ENCODE assay signal across 1 cellular context in genomic region chr12:83149987-83150386, GRCh38.
TF ChIP-seq lines count a peak whose summit lies in the region.

No MANE protein-coding gene starts in this region.

TF ChIP-seq in K562, 482 proteins besides CTCF, POLR2A, EP300 and RAD21 (continued from another document):
- TF ChIP-seq HMGXB4 (CRISPR knock-in tag; IDR thresholded peaks at IDR 0.05), result no peak
- no peak for TF ChIP-seq PYGO2 (tag; IDR thresholded peaks at IDR 0.05)
- TF ChIP-seq ELF1 (tag; IDR thresholded peaks at IDR 0.05), result no peak
- no peak for TF ChIP-seq BACH1 (tag; IDR thresholded peaks at IDR 0.05)
- no peak for TF ChIP-seq FUS (optimal IDR thresholded peaks at IDR 0.05; ENCODE audit: low read depth, low read length)
- TF ChIP-seq COPS2 (conservative IDR thresholded peaks at IDR 0.05), result no peak
- TF ChIP-seq SRSF9 (IDR thresholded peaks at IDR 0.05; ENCODE audit: borderline replicate concordance, low read depth, low read length), result no peak
- no peak for TF ChIP-seq MXD1 (CRISPR knock-in tag; IDR thresholded peaks at IDR 0.05; ENCODE audit: borderline replicate concordance, poor library complexity, severe bottlenecking)
- TF ChIP-seq ATF7 (IDR thresholded peaks at IDR 0.05), result no peak
- no peak for TF ChIP-seq ZNF57 (CRISPR knock-in tag; IDR thresholded peaks at IDR 0.05)
- TF ChIP-seq HDAC2 (IDR thresholded peaks at IDR 0.05), result no peak
- TF ChIP-seq FOXP1 (CRISPR knock-in tag; IDR thresholded peaks at IDR 0.05), result no peak
- TF ChIP-seq ZNF551 (CRISPR knock-in tag; IDR thresholded peaks at IDR 0.05), result no peak
